ENCODE assay signal across 8 cellular contexts in genomic region chr15:48962662-48963523, GRCh38. TPM values are rescaled to one million over a fixed set of nuclear protein-coding genes. Genes with fewer than 3 reads are reported as not detected.
DNase-seq lines count a peak whose midpoint lies in the region; ATAC-seq, FAIRE-seq and TF ChIP-seq lines count a peak whose summit lies in the region.

No MANE protein-coding gene starts in this region.

- TF ChIP-seq CTCF in esophagus muscularis mucosa (IDR thresholded peaks at IDR 0.05) (no peak), natural killer cell (IDR thresholded peaks at IDR 0.05) (no peak)

- DNase-seq in activated naive CD4-positive, alpha-beta T cell treated with anti-CD3 and anti-CD28 coated beads, Interleukin-2, amount 10 ng/mL, durations not matched to agents 7 days and 5 days: peak; percentile 30
- DNase-seq in activated naive CD4-positive, alpha-beta T cell (lab: John Stamatoyannopoulos, UW): no peak
- DNase-seq in SW480 (ENCODE audit: low spot score): peak; percentile 46
- DNase-seq in esophagus muscularis mucosa (ENCODE audit: extremely low spot score): no peak
- DNase-seq in natural killer cell: no peak
- no peak for DNase-seq in H54 (ENCODE audit: insufficient read length, low spot score)

- H3K9me3 Mint-ChIP-seq in activated naive CD4-positive, alpha-beta T cell treated with anti-CD3 and anti-CD28 coated beads, Interleukin-2, amount 10 ng/mL, durations not matched to agents 7 days and 5 days: no peaks in the 10 kb centered on the region
- no peaks in the 10 kb centered on the region for H3K9me3 Mint-ChIP-seq in natural killer cell

- FAIRE-seq in H54 (lab: Jason Lieb, UNC): no peak

- H3K9me3 ChIP-seq in esophagus muscularis mucosa: no peaks in the 10 kb centered on the region

- H3K4me3 ChIP-seq in esophagus muscularis mucosa: peak overlapping the region; percentile 57 to 63 (median 60)

- no peak overlapping the region for H3K27ac Mint-ChIP-seq in activated naive CD4-positive, alpha-beta T cell treated with anti-CD3 and anti-CD28 coated beads, Interleukin-2, amount 10 ng/mL, durations not matched to agents 7 days and 5 days
- H3K27ac Mint-ChIP-seq in natural killer cell: peak overlapping the region in 1 of 2 donors; percentile 68

- TF ChIP-seq POLR2A in esophagus muscularis mucosa (IDR thresholded peaks at IDR 0.05; ENCODE audit: low read depth) (no peak), H54 (IDR thresholded peaks at IDR 0.05; ENCODE audit: low read depth, low read length) (no peak)

- TF ChIP-seq EP300 in esophagus muscularis mucosa (IDR thresholded peaks at IDR 0.05): no peak

- peaks cover 4% of the 10 kb centered on the region for H3K36me3 Mint-ChIP-seq in activated naive CD4-positive, alpha-beta T cell treated with anti-CD3 and anti-CD28 coated beads, Interleukin-2, amount 10 ng/mL, durations not matched to agents 7 days and 5 days
- no peaks in the 10 kb centered on the region for H3K36me3 Mint-ChIP-seq in natural killer cell

- H3K27me3 ChIP-seq in esophagus muscularis mucosa: no peaks in the 10 kb centered on the region

- peak overlapping the region in 3 of 4 donors; percentile 25 to 47 (median 42) for H3K27ac ChIP-seq in esophagus muscularis mucosa (replicated peaks in 1 of 4)

- CTCF ChIA-PET in activated naive CD4-positive, alpha-beta T cell treated with anti-CD3 and anti-CD28 coated beads, Interleukin-2, amount 10 ng/mL, durations not matched to agents 7 days and 5 days (lab: Charles Lee): interaction anchor here (4.1 to 8.6 kb wide), 4 partner anchors 13 to 102 kb away, joined by 19 to 112 read pairs (median 44); partner anchors contain the start of gene EID1

- no peaks in the 10 kb centered on the region for H3K36me3 ChIP-seq in esophagus muscularis mucosa

- intact Hi-C loops in esophagus muscularis mucosa (cut with DNase I) (loop anchor here (5.0 kb wide), 1 partner anchor 86 kb away; the partner anchor contains the start of gene EID1), natural killer cell (cut with micrococcal nuclease) (no loop called here)

- peaks cover 63% of the 10 kb centered on the region for H3K27me3 Mint-ChIP-seq in activated naive CD4-positive, alpha-beta T cell treated with anti-CD3 and anti-CD28 coated beads, Interleukin-2, amount 10 ng/mL, durations not matched to agents 7 days and 5 days
- no peaks in the 10 kb centered on the region for H3K27me3 Mint-ChIP-seq in natural killer cell (ENCODE audit: low read depth in 2 of 2)

- H3K4me1 ChIP-seq in esophagus muscularis mucosa: peaks cover 14 to 25% (median 23%) of the 10 kb centered on the region in 4 donors

- H3K4me1 Mint-ChIP-seq in activated naive CD4-positive, alpha-beta T cell treated with anti-CD3 and anti-CD28 coated beads, Interleukin-2, amount 10 ng/mL, durations not matched to agents 7 days and 5 days: peaks cover 40% of the 10 kb centered on the region
- peaks cover 41 to 44% of the 10 kb centered on the region in 2 donors for H3K4me1 Mint-ChIP-seq in natural killer cell

- H3K4me3 Mint-ChIP-seq in activated naive CD4-positive, alpha-beta T cell treated with anti-CD3 and anti-CD28 coated beads, Interleukin-2, amount 10 ng/mL, durations not matched to agents 7 days and 5 days: peak overlapping the region; percentile 62
- H3K4me3 Mint-ChIP-seq in natural killer cell: peak overlapping the region; percentile 90

- 2% methylated on average over 19 of the region's 54 CpGs for WGBS in esophagus muscularis mucosa

- ATAC-seq in natural killer cell: peak in 2 of 3 donors; percentile 30
- ATAC-seq in HG03135 (IDR thresholded peaks at IDR 0.05; ENCODE audit: unreplicated experiment): no peak
- ATAC-seq in GM21367 (IDR thresholded peaks at IDR 0.05; ENCODE audit: unreplicated experiment): no peak

RNA-seq across cellular contexts. Expression of gene SHC4, which starts 0.8 kb away (rescaled TPM):
- total RNA-seq in esophagus muscularis mucosa: 1 to 10 TPM; 1.8 to 2.3 (median 2.1) TPM
- total RNA-seq in natural killer cell: under 1 TPM; 0.19 to 0.43 (median 0.20) TPM

Comparison
In these comparisons a context has a peak if more than half of its experiments do, and no peak if none do; other contexts are left out.
1. DNase-seq: peak in activated naive CD4-positive, alpha-beta T cell treated with anti-CD3 and anti-CD28 coated beads, Interleukin-2, amount 10 ng/mL, durations not matched to agents 7 days and 5 days (single experiment) and SW480 (single experiment); none in activated naive CD4-positive, alpha-beta T cell (0 of 4), esophagus muscularis mucosa (single experiment), natural killer cell (single experiment) and H54 (single experiment).
2. ATAC-seq: peak in natural killer cell (2 of 3); none in HG03135 (single experiment) and GM21367 (single experiment).